17 cellular contexts compared by ENCODE assay signal in genomic region chr1:58508629-58509028, GRCh38. TPM values are rescaled to one million over a fixed set of nuclear protein-coding genes. Genes with fewer than 3 reads are reported as not detected.
DNase-seq lines count a peak whose midpoint lies in the region; ATAC-seq, FAIRE-seq and TF ChIP-seq lines count a peak whose summit lies in the region.
"Had no signal": no experiment of that assay in that cellular context is flagged by ENCODE, and none has a peak within 500 bp of the region (broad histone marks: within the 10 kb centered on the region; RNA-seq: fewer than 3 reads in every experiment).

No MANE protein-coding gene starts in this region.

- DNase-seq in Right ventricle myocardium superior (no peak), cardiac septum (ENCODE audit: low spot score) (no peak), bronchial epithelial cell (ENCODE audit: low read depth) (no peak), mesendoderm (peak; percentile 42), frontal cortex (ENCODE audit: low spot score in 2 of 2) (no peak)
- DNase-seq: 8988T; AML-193; Caco-2; CD8-positive, alpha-beta memory T cell; DND-41; GF-D8; GM23248; H7; IMR-90 had no signal

- H3K23ac ChIP-seq in mesendoderm (ENCODE audit: low read length): no peak overlapping the region

- H3K79me2 ChIP-seq in mesendoderm (ENCODE audit: control insufficient read depth, insufficient read depth, low read length): no peaks in the 10 kb centered on the region

- no peak overlapping the region for H3K4ac ChIP-seq in mesendoderm (ENCODE audit: low read depth, low read length)

- intact Hi-C loops in Right ventricle myocardium superior (cut with DNase I) (no loop called here), cardiac septum (cut with DNase I) (no loop called here)

- no peak overlapping the region for H2BK5ac ChIP-seq in mesendoderm (ENCODE audit: low read length)

- H3K27ac ChIP-seq in mesendoderm (ENCODE audit: low read depth, low read length): no peak overlapping the region
- H3K27ac ChIP-seq: BLaER1, GM23248 had no signal

- no peak overlapping the region for H3K4me2 ChIP-seq in mesendoderm (ENCODE audit: low read length)
- H3K4me2 ChIP-seq: BLaER1 had no signal

- H3K27me3 ChIP-seq in bronchial epithelial cell (ENCODE audit: control insufficient read depth, insufficient read depth, low read length): no peaks in the 10 kb centered on the region
- no peaks in the 10 kb centered on the region for H3K27me3 ChIP-seq in mesendoderm (ENCODE audit: insufficient read depth, low read length, poor library complexity)
- H3K27me3 ChIP-seq: BLaER1 had no signal

- TF ChIP-seq CTCF in bronchial epithelial cell (IDR thresholded peaks at IDR 0.05; ENCODE audit: insufficient read depth, low read length, severe bottlenecking): no peak

- no peak overlapping the region for H3K18ac ChIP-seq in mesendoderm (ENCODE audit: low read length)

- peak; percentile 64 for ATAC-seq in Right ventricle myocardium superior (ENCODE audit: poor library complexity)
- no peak for ATAC-seq in GM21360 (IDR thresholded peaks at IDR 0.05; ENCODE audit: unreplicated experiment)
- no peak for ATAC-seq in HG02642 (IDR thresholded peaks at IDR 0.05; ENCODE audit: poor library complexity, unreplicated experiment)

- H3K79me1 ChIP-seq in mesendoderm (ENCODE audit: low read length): no peaks in the 10 kb centered on the region

- H3K9ac ChIP-seq in mesendoderm (ENCODE audit: low read length): no peak overlapping the region
- H3K9ac ChIP-seq: BLaER1, GM23248 had no signal

- no peak overlapping the region for H3K56ac ChIP-seq in mesendoderm (ENCODE audit: low read length)

- WGBS in mesendoderm (ENCODE audit: extremely low coverage, insufficient coverage, low lambda C conversion rate): no CpG with 5 or more reads among the region's 3 CpGs

- H3K4me3 ChIP-seq in bronchial epithelial cell (ENCODE audit: low read depth, low read length) (no peak overlapping the region), mesendoderm (ENCODE audit: low read length) (no peak overlapping the region)
- H3K4me3 ChIP-seq: BLaER1, GM23248 had no signal

- no peak overlapping the region for H2AK5ac ChIP-seq in mesendoderm (ENCODE audit: low read length)

- FAIRE-seq in bronchial epithelial cell (lab: Jason Lieb, UNC) (peak; percentile 28), frontal cortex (lab: Jason Lieb, UNC) (no peak)

- H4K5ac ChIP-seq in mesendoderm (ENCODE audit: low read length): no peak overlapping the region

- no peak overlapping the region for H2BK15ac ChIP-seq in mesendoderm (replicated peaks; ENCODE audit: low read depth)

- no peak overlapping the region for H2BK120ac ChIP-seq in mesendoderm (ENCODE audit: low read depth, low read length)

- no peak overlapping the region for H4K8ac ChIP-seq in mesendoderm (ENCODE audit: low read depth, low read length)

- no peaks in the 10 kb centered on the region for H3K4me1 ChIP-seq in mesendoderm (ENCODE audit: control insufficient read depth, low read depth, low read length)
- H3K4me1 ChIP-seq: BLaER1, Caco-2 had no signal

- H3K36me3 ChIP-seq in bronchial epithelial cell (ENCODE audit: control insufficient read depth, insufficient read depth, low read length): peaks cover 1% of the 10 kb centered on the region
- no peaks in the 10 kb centered on the region for H3K36me3 ChIP-seq in mesendoderm (ENCODE audit: control insufficient read depth, insufficient read depth, low read length)

RNA-seq across cellular contexts. Expression of gene OMA1, which starts 37.9 kb away (rescaled TPM):
- total RNA-seq in Right ventricle myocardium superior (32.9 TPM), cardiac septum (32.6 TPM), bronchial epithelial cell (21.6 and 25.0 TPM in 2 replicates), frontal cortex (47.3 TPM)
- polyA plus RNA-seq in mesendoderm (2013, experiment 1 of 2): 8.7 TPM
- polyA plus RNA-seq in mesendoderm (2013, experiment 2 of 2): 9.5 TPM
